In the genomic region with DNA sequence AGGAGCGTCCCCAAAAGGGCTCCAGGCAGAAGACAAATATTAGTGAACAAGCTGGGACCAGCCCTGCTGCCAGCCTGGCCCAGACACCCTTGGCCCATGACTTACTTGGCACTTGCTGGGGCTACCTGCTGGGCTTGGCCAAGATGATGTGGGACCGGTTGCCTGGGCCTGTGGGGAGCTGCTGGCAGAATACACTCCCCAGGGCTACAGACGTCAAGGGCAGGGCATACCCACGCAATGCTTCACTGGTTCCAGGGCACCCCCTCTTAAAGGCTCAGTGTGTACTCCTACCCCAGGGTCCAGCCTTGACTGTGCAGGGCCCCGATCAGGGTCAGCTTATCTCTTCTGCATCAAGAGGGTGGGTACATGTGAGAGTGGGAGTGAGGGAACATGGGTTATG, we compare ENCODE assay signal across 13 cellular contexts.
"Had no signal": no experiment of that assay in that cellular context is flagged by ENCODE, and none has a peak within 500 bp of the region (broad histone marks: within the 10 kb centered on the region; RNA-seq: fewer than 3 reads in every experiment).

No MANE protein-coding gene starts in this region.

- H3K9me3 Mint-ChIP-seq: activated CD4-positive, alpha-beta T cell treated with anti-CD3 and anti-CD28 coated beads, Interleukin-2, amount 10 ng/mL, durations not matched to agents 7 days and 5 days; activated naive CD4-positive, alpha-beta T cell treated with anti-CD3 and anti-CD28 coated beads for 36 hours had no signal

- H3K27ac Mint-ChIP-seq: activated CD4-positive, alpha-beta T cell treated with anti-CD3 and anti-CD28 coated beads, Interleukin-2, amount 10 ng/mL, durations not matched to agents 7 days and 5 days; activated naive CD4-positive, alpha-beta T cell treated with anti-CD3 and anti-CD28 coated beads for 36 hours had no signal

- DNase-seq: activated CD4-positive, alpha-beta T cell treated with anti-CD3 and anti-CD28 coated beads, Interleukin-2, amount 10 ng/mL, durations not matched to agents 7 days and 5 days; activated CD4-positive, CD25-positive, alpha-beta regulatory T cell; activated naive CD4-positive, alpha-beta T cell treated with anti-CD3 and anti-CD28 coated beads for 36 hours; adrenal gland; central memory CD4-positive, alpha-beta T cell; effector memory CD4-positive, alpha-beta T cell; hypothalamus; left cardiac atrium; stimulated activated CD4-positive, alpha-beta T cell treated with anti-CD3 and anti-CD28 coated beads, Interleukin-15, amount 100 ng/mL, for 24 hours; stimulated activated CD4-positive, alpha-beta T cell treated with anti-CD3 and anti-CD28 coated beads, Interleukin-4, amount 100 ng/mL, for 24 hours; stomach had no signal

- H3K4me3 Mint-ChIP-seq: activated CD4-positive, alpha-beta T cell treated with anti-CD3 and anti-CD28 coated beads, Interleukin-2, amount 10 ng/mL, durations not matched to agents 7 days and 5 days; activated naive CD4-positive, alpha-beta T cell treated with anti-CD3 and anti-CD28 coated beads for 36 hours had no signal

- H3K27ac ChIP-seq: adrenal gland, stomach, thoracic aorta, vagina had no signal

- H3K27me3 ChIP-seq: vagina had no signal

- H3K9me3 ChIP-seq: adrenal gland, stomach, thoracic aorta, vagina had no signal

- H3K36me3 ChIP-seq: adrenal gland, stomach, thoracic aorta, vagina had no signal

- H3K4me3 ChIP-seq: adrenal gland, stomach, thoracic aorta, vagina had no signal
